11 cellular contexts compared by ENCODE assay signal in genomic region chr3:149371001-149371722, GRCh38. TPM values are rescaled to one million over a fixed set of nuclear protein-coding genes. Genes with fewer than 3 reads are reported as not detected.
DNase-seq lines count a peak whose midpoint lies in the region; ATAC-seq, FAIRE-seq and TF ChIP-seq lines count a peak whose summit lies in the region.
"Had no signal": no experiment of that assay in that cellular context is flagged by ENCODE, and none has a peak within 500 bp of the region (broad histone marks: within the 10 kb centered on the region; RNA-seq: fewer than 3 reads in every experiment).

No MANE protein-coding gene starts in this region.

- H3K27ac ChIP-seq in right atrium auricular region (peak overlapping the region; percentile 35 to 82), astrocyte (ENCODE audit: low read depth, low read length) (no peak overlapping the region), vagina (peak overlapping the region; percentile 69)
- H3K27ac ChIP-seq: BLaER1, WERI-Rb-1 had no signal

- peaks cover 13% of the 10 kb centered on the region for H4K20me1 ChIP-seq in astrocyte (ENCODE audit: insufficient read depth, low read length)
- H4K20me1 ChIP-seq: BLaER1 had no signal

- peak overlapping the region; percentile 58 for H3K4me2 ChIP-seq in astrocyte (ENCODE audit: low read length)
- H3K4me2 ChIP-seq: BLaER1 had no signal

- no peaks in the 10 kb centered on the region for H3K36me3 Mint-ChIP-seq in astrocyte (ENCODE audit: low read depth, unreplicated experiment)
- H3K36me3 Mint-ChIP-seq: brain had no signal

- peaks cover 31% of the 10 kb centered on the region for H3K4me1 Mint-ChIP-seq in astrocyte (ENCODE audit: low read depth, unreplicated experiment)

- H2AFZ ChIP-seq in astrocyte (ENCODE audit: low read depth, low read length), result no peak overlapping the region

- H3K36me3 ChIP-seq in right atrium auricular region (peaks cover 40% of the 10 kb centered on the region), astrocyte (ENCODE audit: insufficient read depth, low read length) (peaks cover 52% of the 10 kb centered on the region), vagina (no peaks in the 10 kb centered on the region)
- H3K36me3 ChIP-seq: BLaER1, WERI-Rb-1 had no signal

- no peak overlapping the region for H3K4me3 ChIP-seq in right atrium auricular region
- no peak overlapping the region for H3K4me3 ChIP-seq in astrocyte (ENCODE audit: insufficient read depth, low read depth, low read length)
- no peak overlapping the region for H3K4me3 ChIP-seq in vagina
- H3K4me3 ChIP-seq: BLaER1 had no signal

- H3K9me3 Mint-ChIP-seq in astrocyte (ENCODE audit: unreplicated experiment), result no peaks in the 10 kb centered on the region
- H3K9me3 Mint-ChIP-seq: brain had no signal

- no peaks in the 10 kb centered on the region for H3K27me3 Mint-ChIP-seq in astrocyte (ENCODE audit: low read depth, unreplicated experiment)
- H3K27me3 Mint-ChIP-seq: brain had no signal

- no peak overlapping the region for H3K4me3 Mint-ChIP-seq in astrocyte (ENCODE audit: unreplicated experiment)
- H3K4me3 Mint-ChIP-seq: brain had no signal

- DNase-seq in right atrium auricular region (ENCODE audit: low spot score), result no peak
- DNase-seq in Right ventricle myocardium superior, result no peak
- DNase-seq in astrocyte (ENCODE audit: low read depth), result peak; percentile 40
- DNase-seq in kidney tubule cell (ENCODE audit: low spot score), result peak; percentile 53
- DNase-seq in vagina (ENCODE audit: extremely low spot score in 2 of 2), result no peak
- no peak for DNase-seq in 8988T
- DNase-seq: WERI-Rb-1 had no signal

- no peaks in the 10 kb centered on the region for H3K27me3 ChIP-seq in right atrium auricular region
- no peaks in the 10 kb centered on the region for H3K27me3 ChIP-seq in astrocyte (ENCODE audit: insufficient read depth, low read length)
- no peaks in the 10 kb centered on the region for H3K27me3 ChIP-seq in vagina
- H3K27me3 ChIP-seq: BLaER1 had no signal

- ATAC-seq in Right ventricle myocardium superior (ENCODE audit: poor library complexity) (no peak), HG02571 (IDR thresholded peaks at IDR 0.05; ENCODE audit: unreplicated experiment) (no peak), HG03108 (IDR thresholded peaks at IDR 0.05; ENCODE audit: unreplicated experiment) (no peak)

- FAIRE-seq in astrocyte (lab: Jason Lieb, UNC), result peak; percentile 17

- no peaks in the 10 kb centered on the region for H3K9me3 ChIP-seq in right atrium auricular region
- H3K9me3 ChIP-seq in astrocyte (ENCODE audit: insufficient read depth, low read depth, low read length), result no peaks in the 10 kb centered on the region
- H3K9me3 ChIP-seq in vagina, result no peaks in the 10 kb centered on the region
- H3K9me3 ChIP-seq: BLaER1 had no signal

- intact Hi-C loops in Right ventricle myocardium superior (cut with DNase I), result loop anchor here (5.0 kb wide), 1 partner anchor 34 kb away; no protein-coding TSS in a partner anchor
- intact Hi-C loops in vagina (cut with DNase I), result no loop called here

- H3K79me2 ChIP-seq in astrocyte (ENCODE audit: insufficient read depth, low read length), result peaks cover 23% of the 10 kb centered on the region

- TF ChIP-seq CTCF in right atrium auricular region (IDR thresholded peaks at IDR 0.05) (no peak), astrocyte (IDR thresholded peaks at IDR 0.05; ENCODE audit: insufficient read depth, low read depth, low read length) (no peak), vagina (IDR thresholded peaks at IDR 0.05) (no peak)

- no peak overlapping the region for H3K9ac ChIP-seq in astrocyte (ENCODE audit: low read length)
- H3K9ac ChIP-seq: BLaER1 had no signal

- H3K4me1 ChIP-seq in right atrium auricular region (peaks cover 0 to 25% of the 10 kb centered on the region in 2 donors), astrocyte (ENCODE audit: insufficient read depth, low read length) (peaks cover 37% of the 10 kb centered on the region), vagina (peaks cover 49% of the 10 kb centered on the region)
- H3K4me1 ChIP-seq: BLaER1 had no signal

- TF ChIP-seq POLR2A in vagina (IDR thresholded peaks at IDR 0.05), result no peak

- H3K27ac Mint-ChIP-seq in astrocyte (ENCODE audit: unreplicated experiment), result no peak overlapping the region

RNA-seq across cellular contexts. Expression of gene TM4SF1, which starts 6.3 kb away (rescaled TPM):
- total RNA-seq in right atrium auricular region, result 100 to 1,000 TPM; 211 to 341 TPM
- total RNA-seq in Right ventricle myocardium superior, result 110 TPM
- 28.9 and 31.3 TPM in 2 replicates for total RNA-seq in astrocyte
- 97.7 TPM for total RNA-seq in vagina

RNA-seq across cellular contexts. Expression of gene TM4SF18, which starts 37.7 kb away (rescaled TPM):
- total RNA-seq in right atrium auricular region, result 10 to 100 TPM in 1 of 2 donors, 1 to 10 TPM in 1; 6.7 to 13.8 TPM
- 13.2 TPM for total RNA-seq in Right ventricle myocardium superior
- 4.0 and 5.6 TPM in 2 replicates for total RNA-seq in astrocyte
- total RNA-seq in vagina, result 10.1 TPM

Comparison
In these comparisons a context has a peak if more than half of its experiments do, and no peak if none do; other contexts are left out.
1. DNase-seq: peak in astrocyte (single experiment) and kidney tubule cell (single experiment); none in right atrium auricular region (single experiment), Right ventricle myocardium superior (single experiment), vagina (0 of 2) and 8988T (single experiment).